ENCODE assay signal across 39 cellular contexts in genomic region chr1:165484532-165484931, GRCh38. TPM values are rescaled to one million over a fixed set of nuclear protein-coding genes. Genes with fewer than 3 reads are reported as not detected.
"Had no signal": no experiment of that assay in that cellular context is flagged by ENCODE, and none has a peak within 500 bp of the region (broad histone marks: within the 10 kb centered on the region; RNA-seq: fewer than 3 reads in every experiment).

No MANE protein-coding gene starts in this region.

- H3K4me1 Mint-ChIP-seq: endodermal cell, naive B cell had no signal

- DNase-seq: colonic mucosa; effector CD8-positive, alpha-beta T cell; endodermal cell; foreskin keratinocyte; glutamatergic neuron; heart right ventricle; hippocampal formation; left colon; mesenchymal stem cell; mucosa of descending colon; naive B cell; right cardiac atrium; sigmoid colon; small intestine; stimulated activated CD4-positive, alpha-beta T cell treated with anti-CD3 and anti-CD28 coated beads, Interleukin-15, amount 100 ng/mL, for 24 hours; stimulated activated CD4-positive, alpha-beta T cell treated with anti-CD3 and anti-CD28 coated beads, Interleukin-4, amount 100 ng/mL, for 1 hour; stimulated activated naive CD4-positive, alpha-beta T cell treated with Interleukin-2 at 50 U/mL for 16 hours; stomach; thyroid gland; trophoblast cell had no signal

- H3K27ac ChIP-seq: colonic mucosa, epithelial cell of prostate, foreskin keratinocyte, parathyroid adenoma, sigmoid colon, stomach, thyroid gland, vagina had no signal

- H3K4me3 Mint-ChIP-seq: dendritic cell treated with granulocyte-macrophage colony-stimulating factor and Interleukin-4, amounts not matched to agents 40 ng/mL and 50 ng/mL, for 4 days; endodermal cell; mesothelial cell of epicardium; naive B cell; natural killer cell treated with Interleukin-12 subunit alpha and Interleukin-12 subunit beta and Interleukin-15 and Interleukin-18, amount 100 ng/mL, for 72 hours; neural crest cell; stimulated activated effector memory CD8-positive, alpha-beta T cell treated with anti-CD3 and anti-CD28 coated beads, Interleukin-12 subunit alpha, Interleukin-12 subunit beta, amount 100 ng/mL, for 72 hours had no signal

- H3K9me3 ChIP-seq: colonic mucosa, heart right ventricle, mucosa of descending colon, sigmoid colon, stomach, thyroid gland, vagina had no signal

- H3K79me2 ChIP-seq: parathyroid adenoma had no signal

- H3K27ac Mint-ChIP-seq: dendritic cell treated with granulocyte-macrophage colony-stimulating factor and Interleukin-4, amounts not matched to agents 40 ng/mL and 50 ng/mL, for 4 days; endodermal cell; mesothelial cell of epicardium; naive B cell; natural killer cell treated with Interleukin-12 subunit alpha and Interleukin-12 subunit beta and Interleukin-15 and Interleukin-18, amount 100 ng/mL, for 72 hours; progenitor cell of endocrine pancreas; stimulated activated effector memory CD8-positive, alpha-beta T cell treated with anti-CD3 and anti-CD28 coated beads, Interleukin-12 subunit alpha, Interleukin-12 subunit beta, amount 100 ng/mL, for 72 hours had no signal

- H3K4me3 ChIP-seq: colonic mucosa, heart right ventricle, mucosa of descending colon, sigmoid colon, stomach, thyroid gland, vagina had no signal

- H3K9me3 Mint-ChIP-seq: dendritic cell treated with granulocyte-macrophage colony-stimulating factor and Interleukin-4, amounts not matched to agents 40 ng/mL and 50 ng/mL, for 4 days; endodermal cell; mesothelial cell of epicardium; natural killer cell treated with Interleukin-12 subunit alpha and Interleukin-12 subunit beta and Interleukin-15 and Interleukin-18, amount 100 ng/mL, for 72 hours; neural crest cell; stimulated activated effector memory CD8-positive, alpha-beta T cell treated with anti-CD3 and anti-CD28 coated beads, Interleukin-12 subunit alpha, Interleukin-12 subunit beta, amount 100 ng/mL, for 72 hours had no signal

- H3K4me1 ChIP-seq: colonic mucosa, parathyroid adenoma, sigmoid colon, stomach, thyroid gland had no signal

- H3K27me3 ChIP-seq: colonic mucosa, stomach, thyroid gland, vagina had no signal

- H2AFZ ChIP-seq: parathyroid adenoma had no signal

- H3K36me3 Mint-ChIP-seq: mesothelial cell of epicardium; naive B cell; natural killer cell treated with Interleukin-12 subunit alpha and Interleukin-12 subunit beta and Interleukin-15 and Interleukin-18, amount 100 ng/mL, for 72 hours; stimulated activated effector memory CD8-positive, alpha-beta T cell treated with anti-CD3 and anti-CD28 coated beads, Interleukin-12 subunit alpha, Interleukin-12 subunit beta, amount 100 ng/mL, for 72 hours had no signal

- H3K36me3 ChIP-seq: colonic mucosa, heart right ventricle, sigmoid colon, stomach, thyroid gland, vagina had no signal

- H3K9ac ChIP-seq: parathyroid adenoma had no signal

- ATAC-seq: esophagus mucosa; foreskin keratinocyte; left colon; mucosa of descending colon; natural killer cell treated with Interleukin-12 subunit alpha and Interleukin-12 subunit beta and Interleukin-15 and Interleukin-18, amount 100 ng/mL, for 72 hours; stimulated activated effector memory CD8-positive, alpha-beta T cell treated with anti-CD3 and anti-CD28 coated beads, Interleukin-12 subunit alpha, Interleukin-12 subunit beta, amount 100 ng/mL, for 72 hours had no signal

RNA-seq across cellular contexts. Expression of gene RXRG, which starts 39.6 kb away (rescaled TPM):
- total RNA-seq: chondrocyte; foreskin keratinocyte; kidney epithelial cell; lung microvascular endothelial cell; natural killer cell treated with Interleukin-12 subunit alpha and Interleukin-12 subunit beta and Interleukin-15 and Interleukin-18, amount 100 ng/mL, for 72 hours; osteoblast; vagina had no signal
- polyA plus RNA-seq: foreskin keratinocyte had no signal

RNA-seq across cellular contexts. Expression of gene LRRC52, which starts 59.3 kb away (rescaled TPM):
- total RNA-seq: chondrocyte; colonic mucosa; endodermal cell; esophagus mucosa; fibroblast of lung; foreskin keratinocyte; kidney epithelial cell; left colon; lower leg skin; lung microvascular endothelial cell; mesothelial cell of epicardium; natural killer cell treated with Interleukin-12 subunit alpha and Interleukin-12 subunit beta and Interleukin-15 and Interleukin-18, amount 100 ng/mL, for 72 hours; neural crest cell; osteoblast; progenitor cell of endocrine pancreas; right cardiac atrium; sigmoid colon; stomach; subcutaneous adipose tissue; temporal lobe; ureter; vagina had no signal
- polyA plus RNA-seq: fibroblast of lung, foreskin keratinocyte, sigmoid colon, small intestine, stomach had no signal
